In the genomic region with DNA sequence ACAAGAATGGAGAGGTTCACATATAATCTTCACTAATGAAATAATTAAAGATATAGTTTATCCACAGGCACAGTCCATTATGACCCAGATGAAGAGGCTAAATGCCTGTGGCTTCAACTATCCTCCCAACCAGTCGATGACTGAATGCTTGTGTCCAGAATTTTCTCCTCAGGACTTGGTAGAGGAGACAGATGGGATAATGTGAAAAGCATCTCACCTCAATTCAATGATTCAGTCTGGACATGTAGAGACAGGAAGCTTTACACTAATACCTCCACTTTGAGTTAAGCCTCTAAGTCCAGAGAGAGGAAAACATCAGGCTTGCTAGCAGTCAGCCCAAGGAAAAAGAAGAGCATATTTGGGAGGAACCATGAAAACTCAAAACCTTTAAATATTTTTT, we compare ENCODE assay signal across 1 cellular context.
TF ChIP-seq lines count a peak whose summit lies in the region.

No MANE protein-coding gene starts in this region.

TF ChIP-seq in IMR-90, 13 proteins besides CTCF, POLR2A, EP300 and RAD21:
- TF ChIP-seq RCOR1 (IDR thresholded peaks at IDR 0.05; ENCODE audit: insufficient replicate concordance, low read length): no peak
- TF ChIP-seq FOS (IDR thresholded peaks at IDR 0.05; ENCODE audit: low read depth, low read length): no peak
- TF ChIP-seq, protein P1, sequence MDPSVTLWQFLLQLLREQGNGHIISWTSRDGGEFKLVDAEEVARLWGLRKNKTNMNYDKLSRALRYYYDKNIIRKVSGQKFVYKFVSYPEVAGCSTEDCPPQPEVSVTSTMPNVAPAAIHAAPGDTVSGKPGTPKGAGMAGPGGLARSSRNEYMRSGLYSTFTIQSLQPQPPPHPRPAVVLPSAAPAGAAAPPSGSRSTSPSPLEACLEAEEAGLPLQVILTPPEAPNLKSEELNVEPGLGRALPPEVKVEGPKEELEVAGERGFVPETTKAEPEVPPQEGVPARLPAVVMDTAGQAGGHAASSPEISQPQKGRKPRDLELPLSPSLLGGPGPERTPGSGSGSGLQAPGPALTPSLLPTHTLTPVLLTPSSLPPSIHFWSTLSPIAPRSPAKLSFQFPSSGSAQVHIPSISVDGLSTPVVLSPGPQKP (IDR thresholded peaks at IDR 0.05; ENCODE audit: borderline replicate concordance, low read depth, low read length): no peak
- no peak for TF ChIP-seq CHD1 (IDR thresholded peaks at IDR 0.05; ENCODE audit: low read depth, low read length)
- no peak for TF ChIP-seq MAFK (IDR thresholded peaks at IDR 0.05; ENCODE audit: low read depth, low read length)
- TF ChIP-seq, protein P2, sequence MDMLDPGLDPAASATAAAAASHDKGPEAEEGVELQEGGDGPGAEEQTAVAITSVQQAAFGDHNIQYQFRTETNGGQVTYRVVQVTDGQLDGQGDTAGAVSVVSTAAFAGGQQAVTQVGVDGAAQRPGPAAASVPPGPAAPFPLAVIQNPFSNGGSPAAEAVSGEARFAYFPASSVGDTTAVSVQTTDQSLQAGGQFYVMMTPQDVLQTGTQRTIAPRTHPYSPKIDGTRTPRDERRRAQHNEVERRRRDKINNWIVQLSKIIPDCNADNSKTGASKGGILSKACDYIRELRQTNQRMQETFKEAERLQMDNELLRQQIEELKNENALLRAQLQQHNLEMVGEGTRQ (IDR thresholded peaks at IDR 0.05; ENCODE audit: low read depth, low read length): no peak
- TF ChIP-seq CEBPB (IDR thresholded peaks at IDR 0.05; ENCODE audit: low read depth, low read length): no peak
- no peak for TF ChIP-seq MXI1 (IDR thresholded peaks at IDR 0.05; ENCODE audit: borderline replicate concordance, low read depth, low read length)
- no peak for TF ChIP-seq BHLHE40 (IDR thresholded peaks at IDR 0.05; ENCODE audit: low read depth, low read length)
